Comparison of ENCODE assay signal across 2 cellular contexts in the genomic region with DNA sequence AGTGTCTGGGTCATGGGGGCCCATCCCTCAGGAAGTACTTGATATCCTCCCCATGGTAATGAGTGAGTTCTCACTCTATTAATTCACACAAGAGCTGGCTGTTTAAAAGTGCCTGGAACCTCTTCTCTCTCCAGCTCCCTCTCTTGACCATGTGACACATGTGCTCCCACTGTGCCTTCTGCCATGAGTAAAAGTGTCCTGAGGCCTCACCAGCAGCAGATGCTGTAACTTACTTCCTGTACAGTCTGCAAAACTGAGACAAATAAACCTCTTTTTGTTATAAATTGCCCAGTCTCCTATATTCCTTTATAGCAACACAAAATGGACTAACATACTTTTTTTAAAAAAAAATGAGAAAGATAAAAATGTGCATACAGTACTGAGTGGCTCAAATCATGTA.
TF ChIP-seq lines count a peak whose summit lies in the region.

No MANE protein-coding gene starts in this region.

TF ChIP-seq in HEK293, 187 proteins besides CTCF, POLR2A, EP300 and RAD21 (continues in another document):
- no peak for TF ChIP-seq ZNF747 (tag by site-specific recombination; IDR thresholded peaks at IDR 0.05)
- no peak for TF ChIP-seq ZNF391 (tag by site-specific recombination; IDR thresholded peaks at IDR 0.05; ENCODE audit: borderline replicate concordance, low read depth)
- TF ChIP-seq ZNF843 (tag by site-specific recombination; IDR thresholded peaks at IDR 0.05), result no peak
- TF ChIP-seq ZBTB26 (tag by site-specific recombination; optimal IDR thresholded peaks at IDR 0.05), result no peak
- TF ChIP-seq ZBTB7A (tag by site-specific recombination; IDR thresholded peaks at IDR 0.05; ENCODE audit: low read depth), result no peak
- no peak for TF ChIP-seq ZNF274 (IDR thresholded peaks at IDR 0.05; ENCODE audit: low read length)
- TF ChIP-seq ZNF274 (tag by site-specific recombination; IDR thresholded peaks at IDR 0.05; ENCODE audit: borderline replicate concordance), result no peak
- TF ChIP-seq ZXDB (tag by site-specific recombination; IDR thresholded peaks at IDR 0.05), result no peak
- no peak for TF ChIP-seq KLF10 (tag by site-specific recombination; IDR thresholded peaks at IDR 0.05)
- TF ChIP-seq ZBTB11 (tag by site-specific recombination; conservative IDR thresholded peaks at IDR 0.05; ENCODE audit: low read depth), result no peak
- no peak for TF ChIP-seq ZNF555 (tag by site-specific recombination; conservative IDR thresholded peaks at IDR 0.05)
- no peak for TF ChIP-seq ZBTB20 (tag by site-specific recombination; IDR thresholded peaks at IDR 0.05)
- no peak for TF ChIP-seq ZNF416 (tag by site-specific recombination; IDR thresholded peaks at IDR 0.05)
- TF ChIP-seq ZNF626 (tag by site-specific recombination; IDR thresholded peaks at IDR 0.05), result no peak
- no peak for TF ChIP-seq ZEB2 (tag by site-specific recombination; IDR thresholded peaks at IDR 0.05)
- no peak for TF ChIP-seq ZNF433 (tag by site-specific recombination; IDR thresholded peaks at IDR 0.05; ENCODE audit: low read depth)
- TF ChIP-seq SCRT2 (tag by site-specific recombination; IDR thresholded peaks at IDR 0.05), result no peak
- no peak for TF ChIP-seq SALL2 (tag by site-specific recombination; IDR thresholded peaks at IDR 0.05; ENCODE audit: borderline replicate concordance)
- no peak for TF ChIP-seq ZNF132 (tag by site-specific recombination; IDR thresholded peaks at IDR 0.05; ENCODE audit: borderline replicate concordance)
- TF ChIP-seq PRDM1 (tag by site-specific recombination; IDR thresholded peaks at IDR 0.05), result 0 out of 2 replicates have a peak, but pooled peaks have one; percentile 7
- no peak for TF ChIP-seq ZNF473 (tag by site-specific recombination; IDR thresholded peaks at IDR 0.05)
- no peak for TF ChIP-seq KLF8 (tag by site-specific recombination; IDR thresholded peaks at IDR 0.05)
- no peak for TF ChIP-seq ZNF37A (tag by site-specific recombination; IDR thresholded peaks at IDR 0.05)
- no peak for TF ChIP-seq ZIC2 (tag by site-specific recombination; IDR thresholded peaks at IDR 0.05)
- no peak for TF ChIP-seq KLF1 (tag by site-specific recombination; IDR thresholded peaks at IDR 0.05)
- TF ChIP-seq ZSCAN30 (tag by site-specific recombination; IDR thresholded peaks at IDR 0.05), result 0 out of 2 replicates have a peak, but pooled peaks have one; percentile 46
- no peak for TF ChIP-seq ZNF560 (tag by site-specific recombination; IDR thresholded peaks at IDR 0.05; ENCODE audit: borderline replicate concordance)
- TF ChIP-seq ZNF292 (tag by site-specific recombination; IDR thresholded peaks at IDR 0.05; ENCODE audit: borderline replicate concordance, low read depth), result no peak
- TF ChIP-seq, protein P1, sequence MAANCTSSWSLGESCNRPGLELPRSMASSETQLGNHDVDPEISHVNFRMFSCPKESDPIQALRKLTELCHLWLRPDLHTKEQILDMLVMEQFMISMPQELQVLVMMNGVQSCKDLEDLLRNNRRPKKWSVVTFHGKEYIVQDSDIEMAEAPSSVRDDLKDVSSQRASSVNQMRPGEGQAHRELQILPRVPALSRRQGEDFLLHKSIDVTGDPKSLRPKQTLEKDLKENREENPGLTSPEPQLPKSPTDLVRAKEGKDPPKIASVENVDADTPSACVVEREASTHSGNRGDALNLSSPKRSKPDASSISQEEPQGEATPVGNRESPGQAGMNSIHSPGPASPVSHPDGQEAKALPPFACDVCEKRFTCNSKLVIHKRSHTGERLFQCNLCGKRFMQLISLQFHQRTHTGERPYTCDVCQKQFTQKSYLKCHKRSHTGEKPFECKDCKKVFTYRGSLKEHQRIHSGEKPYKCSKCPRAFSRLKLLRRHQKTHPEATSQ (tag by site-specific recombination; IDR thresholded peaks at IDR 0.05), result no peak

TF ChIP-seq in K562, 482 proteins besides CTCF, POLR2A, EP300 and RAD21:
- TF ChIP-seq RAD51 (IDR thresholded peaks at IDR 0.05; ENCODE audit: borderline replicate concordance, low read depth) (0 out of 2 replicates have a peak, but pooled peaks have one; percentile 11), ZNF707 (CRISPR knock-in tag; conservative IDR thresholded peaks at IDR 0.05) (no peak), ZNF316 (IDR thresholded peaks at IDR 0.05) (peak; percentile 67), TRIM24 (IDR thresholded peaks at IDR 0.05) (peak; percentile 24 to 56; a peak in 3 of 4 replicates), TRIM28 (IDR thresholded peaks at IDR 0.05) (peak; percentile 55; the same call in 1 of the 2 replicates), ZNF766 (CRISPR knock-in tag; conservative IDR thresholded peaks at IDR 0.05) (peak; percentile 87), USF1 (CRISPR knock-in tag; IDR thresholded peaks at IDR 0.05) (peak; percentile 33; the same call in 1 of the 2 replicates), SRSF7 (optimal IDR thresholded peaks at IDR 0.05; ENCODE audit: low read depth, low read length) (no peak)
